Comparison of ENCODE assay signal across 2 cellular contexts in the genomic region with DNA sequence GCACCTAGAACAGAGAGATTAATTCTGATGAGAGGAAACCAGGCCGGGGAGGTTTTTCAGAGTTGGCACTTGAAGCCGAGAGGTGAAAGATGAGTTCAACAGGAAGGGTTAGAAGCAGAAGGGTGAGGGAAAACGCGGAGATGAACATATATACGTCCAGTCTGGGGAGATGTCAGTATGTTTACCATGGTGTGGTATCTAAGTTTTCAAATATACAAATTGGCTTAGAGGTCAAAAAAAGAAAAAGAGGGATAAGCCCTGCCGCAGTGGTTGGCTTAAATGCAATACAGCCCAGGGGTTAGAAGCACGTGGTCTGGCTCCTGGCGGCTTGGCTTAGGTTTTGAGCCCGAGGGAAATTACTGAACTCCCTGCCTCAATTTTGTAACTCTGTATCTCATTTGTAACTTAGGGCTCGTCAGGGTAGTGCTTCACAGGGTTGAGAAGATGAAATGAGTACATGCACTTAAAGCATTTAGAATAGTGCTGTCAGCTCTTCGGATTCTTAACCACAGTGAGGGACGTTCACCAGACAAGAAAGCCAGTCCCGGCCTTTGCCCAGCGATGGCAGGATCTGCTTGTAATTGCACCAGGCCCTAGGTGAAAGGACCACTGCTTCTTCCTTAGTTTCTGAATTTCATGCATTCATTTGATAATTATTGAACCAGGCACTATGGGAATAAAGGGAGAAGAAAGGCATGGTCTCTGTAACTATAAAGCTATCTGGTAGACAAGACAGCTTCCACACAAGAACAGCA.
TF ChIP-seq lines count a peak whose summit lies in the region.

No MANE protein-coding gene starts in this region.

TF ChIP-seq in endothelial cell of umbilical vein, 7 proteins besides CTCF, POLR2A, EP300 and RAD21 (continued from another document):
- TF ChIP-seq GATA2 (IDR thresholded peaks at IDR 0.05; ENCODE audit: insufficient read depth, insufficient read length, low read depth, low read length) (peak; percentile 35), MYC (IDR thresholded peaks at IDR 0.05; ENCODE audit: low read depth, low read length) (no peak)
- TF ChIP-seq, protein P1, sequence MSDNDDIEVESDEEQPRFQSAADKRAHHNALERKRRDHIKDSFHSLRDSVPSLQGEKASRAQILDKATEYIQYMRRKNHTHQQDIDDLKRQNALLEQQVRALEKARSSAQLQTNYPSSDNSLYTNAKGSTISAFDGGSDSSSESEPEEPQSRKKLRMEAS (IDR thresholded peaks at IDR 0.05; ENCODE audit: insufficient read depth, insufficient read length), result peak; percentile 79

TF ChIP-seq in neural cell, 6 proteins besides CTCF, POLR2A, EP300 and RAD21:
- TF ChIP-seq, protein P2, sequence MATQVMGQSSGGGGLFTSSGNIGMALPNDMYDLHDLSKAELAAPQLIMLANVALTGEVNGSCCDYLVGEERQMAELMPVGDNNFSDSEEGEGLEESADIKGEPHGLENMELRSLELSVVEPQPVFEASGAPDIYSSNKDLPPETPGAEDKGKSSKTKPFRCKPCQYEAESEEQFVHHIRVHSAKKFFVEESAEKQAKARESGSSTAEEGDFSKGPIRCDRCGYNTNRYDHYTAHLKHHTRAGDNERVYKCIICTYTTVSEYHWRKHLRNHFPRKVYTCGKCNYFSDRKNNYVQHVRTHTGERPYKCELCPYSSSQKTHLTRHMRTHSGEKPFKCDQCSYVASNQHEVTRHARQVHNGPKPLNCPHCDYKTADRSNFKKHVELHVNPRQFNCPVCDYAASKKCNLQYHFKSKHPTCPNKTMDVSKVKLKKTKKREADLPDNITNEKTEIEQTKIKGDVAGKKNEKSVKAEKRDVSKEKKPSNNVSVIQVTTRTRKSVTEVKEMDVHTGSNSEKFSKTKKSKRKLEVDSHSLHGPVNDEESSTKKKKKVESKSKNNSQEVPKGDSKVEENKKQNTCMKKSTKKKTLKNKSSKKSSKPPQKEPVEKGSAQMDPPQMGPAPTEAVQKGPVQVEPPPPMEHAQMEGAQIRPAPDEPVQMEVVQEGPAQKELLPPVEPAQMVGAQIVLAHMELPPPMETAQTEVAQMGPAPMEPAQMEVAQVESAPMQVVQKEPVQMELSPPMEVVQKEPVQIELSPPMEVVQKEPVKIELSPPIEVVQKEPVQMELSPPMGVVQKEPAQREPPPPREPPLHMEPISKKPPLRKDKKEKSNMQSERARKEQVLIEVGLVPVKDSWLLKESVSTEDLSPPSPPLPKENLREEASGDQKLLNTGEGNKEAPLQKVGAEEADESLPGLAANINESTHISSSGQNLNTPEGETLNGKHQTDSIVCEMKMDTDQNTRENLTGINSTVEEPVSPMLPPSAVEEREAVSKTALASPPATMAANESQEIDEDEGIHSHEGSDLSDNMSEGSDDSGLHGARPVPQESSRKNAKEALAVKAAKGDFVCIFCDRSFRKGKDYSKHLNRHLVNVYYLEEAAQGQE (IDR thresholded peaks at IDR 0.05; ENCODE audit: borderline replicate concordance), result no peak
- TF ChIP-seq SMC3 (conservative IDR thresholded peaks at IDR 0.05; ENCODE audit: poor library complexity) (no peak), POLR2AphosphoS5 (IDR thresholded peaks at IDR 0.05) (no peak), EZH2 (IDR thresholded peaks at IDR 0.05; ENCODE audit: borderline replicate concordance, insufficient read depth, low read length, poor library complexity, severe bottlenecking) (no peak), MXI1 (conservative IDR thresholded peaks at IDR 0.05; ENCODE audit: poor library complexity, severe bottlenecking) (no peak), TAF1 (IDR thresholded peaks at IDR 0.05; ENCODE audit: low read depth) (no peak)
